18 cellular contexts compared by ENCODE assay signal in the genomic region with DNA sequence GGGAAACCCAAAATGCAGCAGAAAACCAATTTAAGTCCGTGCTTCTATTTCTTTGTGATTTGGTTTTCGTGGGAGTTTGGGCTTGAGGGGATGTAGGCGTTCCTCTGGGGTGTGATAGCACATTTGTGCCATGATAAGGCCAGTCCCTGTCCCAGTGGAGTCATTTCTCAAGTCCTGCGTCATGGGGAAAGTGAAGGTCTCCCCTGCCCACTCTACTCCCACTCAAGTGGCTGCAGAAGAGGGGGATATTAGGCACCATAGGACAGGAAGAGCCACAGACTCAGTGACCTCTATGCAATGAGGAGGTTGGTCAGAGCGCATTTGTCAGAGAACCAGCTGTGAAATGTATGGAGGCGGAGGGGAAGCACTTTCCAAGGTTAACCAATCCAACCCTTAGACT. TPM values are rescaled to one million over a fixed set of nuclear protein-coding genes. Genes with fewer than 3 reads are reported as not detected.
DNase-seq lines count a peak whose midpoint lies in the region; ATAC-seq and TF ChIP-seq lines count a peak whose summit lies in the region.
"Had no signal": no experiment of that assay in that cellular context is flagged by ENCODE, and none has a peak within 500 bp of the region (broad histone marks: within the 10 kb centered on the region; RNA-seq: fewer than 3 reads in every experiment).

No MANE protein-coding gene starts in this region.

- DNase-seq in stimulated activated CD4-positive, alpha-beta T cell treated with anti-CD3 and anti-CD28 coated beads, Interleukin-4, amount 100 ng/mL, for 24 hours = peak; percentile 20
- DNase-seq in stimulated activated CD4-positive, alpha-beta T cell treated with anti-CD3 and anti-CD28 coated beads, Interleukin-1b, Interleukin-23, amount 100 ng/mL, for 48 hours = no peak
- DNase-seq in smooth muscle cell (lab: John Stamatoyannopoulos, UW; ENCODE audit: unreplicated experiment) = no peak
- DNase-seq: CD4-positive, alpha-beta memory T cell; effector CD8-positive, alpha-beta T cell; gastrocnemius medialis; H9; NCI-H1694; NCI-H2171; NCI-H524 treated with DMSO at 0.1 percent for 48 hours; T-helper 17 cell had no signal

- no peaks in the 10 kb centered on the region for H3K9me3 ChIP-seq in neutrophil
- H3K9me3 ChIP-seq in smooth muscle cell (replicated peaks; ENCODE audit: low read depth) = no peaks in the 10 kb centered on the region
- H3K9me3 ChIP-seq: gastrocnemius medialis had no signal

- H3K36me3 ChIP-seq in neutrophil (no peaks in the 10 kb centered on the region), smooth muscle cell (ENCODE audit: low read depth) (no peaks in the 10 kb centered on the region)
- H3K36me3 ChIP-seq: gastrocnemius medialis had no signal

- H3K27me3 ChIP-seq in neutrophil = no peaks in the 10 kb centered on the region
- no peaks in the 10 kb centered on the region for H3K27me3 ChIP-seq in smooth muscle cell (ENCODE audit: low read depth)
- H3K27me3 ChIP-seq: gastrocnemius medialis had no signal

- H3K27me3 Mint-ChIP-seq in activated T-helper 17 cell treated with anti-CD3 and anti-CD28 coated beads, Interleukin-2, amount 50 U/mL, for 72 hours = peaks cover 4% of the 10 kb centered on the region

- peak overlapping the region; percentile 80 for H3K27ac Mint-ChIP-seq in activated T-helper 17 cell treated with anti-CD3 and anti-CD28 coated beads, Interleukin-2, amount 50 U/mL, for 72 hours
- H3K27ac Mint-ChIP-seq: brain; CD4-positive, alpha-beta memory T cell; H9; T-helper 17 cell had no signal

- H3K4me3 Mint-ChIP-seq in activated T-helper 17 cell treated with anti-CD3 and anti-CD28 coated beads, Interleukin-2, amount 50 U/mL, for 72 hours = no peak overlapping the region
- H3K4me3 Mint-ChIP-seq: brain; CD4-positive, alpha-beta memory T cell; H9; T-helper 17 cell had no signal

- no peak overlapping the region for H2AFZ ChIP-seq in smooth muscle cell (ENCODE audit: low read depth)

- H3F3A ChIP-seq in smooth muscle cell (ENCODE audit: low read depth) = no peaks in the 10 kb centered on the region

- ATAC-seq in activated T-helper 17 cell treated with anti-CD3 and anti-CD28 coated beads, Interleukin-2, amount 50 U/mL, for 72 hours (replicated peaks) = peak; percentile 38
- ATAC-seq in GM18868 (IDR thresholded peaks at IDR 0.05; ENCODE audit: unreplicated experiment) (no peak), GM21515 (IDR thresholded peaks at IDR 0.05; ENCODE audit: unreplicated experiment) (no peak)
- ATAC-seq: gastrocnemius medialis, T-helper 17 cell had no signal

- WGBS in smooth muscle cell (ENCODE audit: low lambda C conversion rate) = 87% methylated on average over 6 of the region's 6 CpGs

- H3K79me2 ChIP-seq in smooth muscle cell (ENCODE audit: low read depth) = no peaks in the 10 kb centered on the region

- peaks cover 74 to 84% of the 10 kb centered on the region in 2 experiments for H3K4me1 ChIP-seq in neutrophil (ENCODE audit: control insufficient read depth in 1 of 2, insufficient read depth in 1 of 2, low read depth in 1 of 2, low read length in 1 of 2)
- H3K4me1 ChIP-seq in smooth muscle cell (ENCODE audit: low read depth) = peaks cover 13% of the 10 kb centered on the region
- H3K4me1 ChIP-seq: gastrocnemius medialis had no signal

- H4K20me1 ChIP-seq in smooth muscle cell (ENCODE audit: low read depth) = no peaks in the 10 kb centered on the region

- no peaks in the 10 kb centered on the region for H3K9me3 Mint-ChIP-seq in activated T-helper 17 cell treated with anti-CD3 and anti-CD28 coated beads, Interleukin-2, amount 50 U/mL, for 72 hours
- H3K9me3 Mint-ChIP-seq: brain; CD4-positive, alpha-beta memory T cell; H9 had no signal

- H3K36me3 Mint-ChIP-seq in activated T-helper 17 cell treated with anti-CD3 and anti-CD28 coated beads, Interleukin-2, amount 50 U/mL, for 72 hours (ENCODE audit: low read depth) = no peaks in the 10 kb centered on the region
- H3K36me3 Mint-ChIP-seq: brain; CD4-positive, alpha-beta memory T cell had no signal

- H3K27ac ChIP-seq in neutrophil = peak overlapping the region; percentile 46
- H3K27ac ChIP-seq in smooth muscle cell (ENCODE audit: low read depth) = no peak overlapping the region
- H3K27ac ChIP-seq: gastrocnemius medialis had no signal

- no peak overlapping the region for H3K9ac ChIP-seq in smooth muscle cell (ENCODE audit: low read depth)

- H3K4me2 ChIP-seq in smooth muscle cell = no peak overlapping the region

- TF ChIP-seq CTCF in neutrophil (IDR thresholded peaks at IDR 0.05) = no peak
- no peak for TF ChIP-seq CTCF in smooth muscle cell (IDR thresholded peaks at IDR 0.05; ENCODE audit: borderline replicate concordance, insufficient read depth, poor library complexity, severe bottlenecking)

- no peak overlapping the region for H3K4me3 ChIP-seq in neutrophil (ENCODE audit: low read depth in 1 of 2, low read length in 1 of 2)
- no peak overlapping the region for H3K4me3 ChIP-seq in smooth muscle cell
- H3K4me3 ChIP-seq: gastrocnemius medialis, lung had no signal

- peaks cover 22% of the 10 kb centered on the region for H3K4me1 Mint-ChIP-seq in activated T-helper 17 cell treated with anti-CD3 and anti-CD28 coated beads, Interleukin-2, amount 50 U/mL, for 72 hours

RNA-seq across cellular contexts. Expression of a gene that starts 52.0 kb away (rescaled TPM):
- under 1 TPM; 0.11 to 0.13 TPM for total RNA-seq in activated T-helper 17 cell treated with anti-CD3 and anti-CD28 coated beads, Interleukin-2, amount 50 U/mL, for 72 hours
- 20.0 and 22.0 TPM in 2 replicates for total RNA-seq in smooth muscle cell
- 8.2 and 18.6 TPM in 2 replicates for polyA plus RNA-seq in smooth muscle cell
- total RNA-seq: SK-MEL-5 had no signal
- polyA plus RNA-seq: CD4-positive, alpha-beta memory T cell had no signal

Comparison
In these comparisons a context has a peak if more than half of its experiments do, and no peak if none do; other contexts are left out.
1. RNA of a gene that starts 52.0 kb away (total RNA-seq): 20.0 to 22.0 TPM in smooth muscle cell; 0.11 to 0.13 TPM in activated T-helper 17 cell treated with anti-CD3 and anti-CD28 coated beads, Interleukin-2, amount 50 U/mL, for 72 hours; every median in the first group is over 10 times any median in the second.